Comparison of ENCODE assay signal across 8 cellular contexts in genomic region chr21:45885930-45886601, GRCh38.
A peak's percentile ranks its signal among the peaks of the same experiment; 100 is the strongest.
DNase-seq lines count a peak whose midpoint lies in the region; ATAC-seq and TF ChIP-seq lines count a peak whose summit lies in the region.
"Not testable (repeated sequence)": the region's sequence is repeated elsewhere in the genome, so short reads cannot be mapped to it uniquely, and the experiment has no call there.

No MANE protein-coding gene starts in this region.

- H3K27me3 ChIP-seq in CD4-positive, alpha-beta T cell (ENCODE audit: control insufficient read depth, insufficient read depth, low read length); MG63; naive thymus-derived CD4-positive, alpha-beta T cell (ENCODE audit: control insufficient read depth in 2 of 2, insufficient read depth in 2 of 2, low read length in 2 of 2): not testable (repeated sequence)
- peaks cover 23% of the 10 kb centered on the region for H3K27me3 ChIP-seq in gastroesophageal sphincter

- intact Hi-C loops in CD4-positive, alpha-beta T cell (cut with DNase I, micrococcal nuclease) = loop anchor here in 1 of 2 experiments (5.0 kb wide), 1 partner anchor 96 kb away; the partner anchor contains the start of gene COL6A1
- intact Hi-C loops in naive thymus-derived CD4-positive, alpha-beta T cell (cut with micrococcal nuclease) = loop anchor here in 1 of 2 donors (1.0 kb wide), 1 partner anchor 34 kb away; no protein-coding TSS in a partner anchor

- not testable (repeated sequence) for TF ChIP-seq CTCF in CD4-positive, alpha-beta T cell (IDR thresholded peaks at IDR 0.05); gastroesophageal sphincter (IDR thresholded peaks at IDR 0.05)

- H3K27ac Mint-ChIP-seq in CD4-positive, alpha-beta T cell = peak overlapping the region; percentile 81
- peak overlapping the region; percentile 88 for H3K27ac Mint-ChIP-seq in T-helper 1 cell treated with Interleukin-12 subunit alpha and Interleukin-12 subunit beta and Interleukin-4 antibody, amounts not matched to agents 30 μg/mL and 1 μg/mL, for 36 hours
- H3K27ac Mint-ChIP-seq in activated CD4-positive, alpha-beta memory T cell treated with anti-CD3 and anti-CD28 coated beads, Interleukin-2, amount 10 ng/mL, durations not matched to agents 7 days and 5 days = peak overlapping the region; percentile 73
- peak overlapping the region; percentile 83 to 95 (median 90) for H3K27ac Mint-ChIP-seq in naive thymus-derived CD4-positive, alpha-beta T cell

- ATAC-seq in CD4-positive, alpha-beta T cell (ENCODE audit: poor library complexity) = peak; percentile 11
- ATAC-seq in gastroesophageal sphincter = not testable (repeated sequence)
- peak; percentile 45 for ATAC-seq in naive thymus-derived CD4-positive, alpha-beta T cell

- H3K4me1 ChIP-seq in gastroesophageal sphincter = peaks cover 0 to 23% (median 0%) of the 10 kb centered on the region in 3 donors
- H3K4me1 ChIP-seq in naive thymus-derived CD4-positive, alpha-beta T cell (ENCODE audit: control insufficient read depth in 2 of 2, insufficient read depth in 2 of 2, low read length in 2 of 2) = peaks cover 40 to 63% of the 10 kb centered on the region in 2 donors

- H3K27ac ChIP-seq in CD4-positive, alpha-beta T cell (ENCODE audit: low read depth, low read length) = peak overlapping the region; percentile 34
- peak overlapping the region in 3 of 4 donors; percentile 43 to 57 (median 43) for H3K27ac ChIP-seq in gastroesophageal sphincter
- H3K27ac ChIP-seq in naive thymus-derived CD4-positive, alpha-beta T cell (ENCODE audit: low read depth, low read length) = peak overlapping the region; percentile 19

- not testable (repeated sequence) for H3K4me3 ChIP-seq in MG63; gastroesophageal sphincter; naive thymus-derived CD4-positive, alpha-beta T cell (ENCODE audit: low read length)

- not testable (repeated sequence) for TF ChIP-seq POLR2A in gastroesophageal sphincter (IDR thresholded peaks at IDR 0.05)

- TF ChIP-seq EP300 in gastroesophageal sphincter (IDR thresholded peaks at IDR 0.05) = not testable (repeated sequence)

- not testable (repeated sequence) for H3K27me3 Mint-ChIP-seq in CD4-positive, alpha-beta T cell
- H3K27me3 Mint-ChIP-seq in T-helper 1 cell treated with Interleukin-12 subunit alpha and Interleukin-12 subunit beta and Interleukin-4 antibody, amounts not matched to agents 30 μg/mL and 1 μg/mL, for 36 hours (ENCODE audit: low read depth) = peaks cover 25% of the 10 kb centered on the region
- H3K27me3 Mint-ChIP-seq in activated CD4-positive, alpha-beta memory T cell treated with anti-CD3 and anti-CD28 coated beads, Interleukin-2, amount 10 ng/mL, durations not matched to agents 7 days and 5 days = peaks cover 47% of the 10 kb centered on the region
- peaks cover 0 to 14% (median 0%) of the 10 kb centered on the region in 5 donors for H3K27me3 Mint-ChIP-seq in naive thymus-derived CD4-positive, alpha-beta T cell

- POLR2A ChIA-PET in CD4-positive, alpha-beta T cell (lab: Charles Lee) = interaction anchor here (0.7 to 1.8 kb wide), 2 partner anchors 37 to 268 kb away, joined by 3 to 5 read pairs; no protein-coding TSS in a partner anchor
- POLR2A ChIA-PET in activated CD4-positive, alpha-beta memory T cell treated with anti-CD3 and anti-CD28 coated beads, Interleukin-2, amount 10 ng/mL, durations not matched to agents 7 days and 5 days (lab: Charles Lee) = interaction anchor here (0.6 to 1.3 kb wide), 3 partner anchors 67 to 107 kb away, joined by 3 to 4 read pairs (median 3); no protein-coding TSS in a partner anchor
- POLR2A ChIA-PET in naive thymus-derived CD4-positive, alpha-beta T cell (lab: Charles Lee) = interaction anchor here (0.6 kb wide), 1 partner anchor 26 kb away, joined by 3 read pairs; no protein-coding TSS in a partner anchor

- peaks cover 96% of the 10 kb centered on the region for H3K4me1 Mint-ChIP-seq in CD4-positive, alpha-beta T cell (ENCODE audit: low read depth)
- peaks cover 36% of the 10 kb centered on the region for H3K4me1 Mint-ChIP-seq in T-helper 1 cell treated with Interleukin-12 subunit alpha and Interleukin-12 subunit beta and Interleukin-4 antibody, amounts not matched to agents 30 μg/mL and 1 μg/mL, for 36 hours (ENCODE audit: low read depth)
- H3K4me1 Mint-ChIP-seq in activated CD4-positive, alpha-beta memory T cell treated with anti-CD3 and anti-CD28 coated beads, Interleukin-2, amount 10 ng/mL, durations not matched to agents 7 days and 5 days = peaks cover 56% of the 10 kb centered on the region
- H3K4me1 Mint-ChIP-seq in naive thymus-derived CD4-positive, alpha-beta T cell = peaks cover 42 to 97% (median 91%) of the 10 kb centered on the region in 7 donors

- H3K4me3 Mint-ChIP-seq in CD4-positive, alpha-beta T cell = peak overlapping the region; percentile 56
- H3K4me3 Mint-ChIP-seq in T-helper 1 cell treated with Interleukin-12 subunit alpha and Interleukin-12 subunit beta and Interleukin-4 antibody, amounts not matched to agents 30 μg/mL and 1 μg/mL, for 36 hours = peak overlapping the region; percentile 52
- peak overlapping the region; percentile 45 for H3K4me3 Mint-ChIP-seq in activated CD4-positive, alpha-beta memory T cell treated with anti-CD3 and anti-CD28 coated beads, Interleukin-2, amount 10 ng/mL, durations not matched to agents 7 days and 5 days
- peak overlapping the region; percentile 24 to 81 (median 52) for H3K4me3 Mint-ChIP-seq in naive thymus-derived CD4-positive, alpha-beta T cell

- H3K9me3 Mint-ChIP-seq in CD4-positive, alpha-beta T cell; T-helper 1 cell treated with Interleukin-12 subunit alpha and Interleukin-12 subunit beta and Interleukin-4 antibody, amounts not matched to agents 30 μg/mL and 1 μg/mL, for 36 hours; activated CD4-positive, alpha-beta memory T cell treated with anti-CD3 and anti-CD28 coated beads, Interleukin-2, amount 10 ng/mL, durations not matched to agents 7 days and 5 days: not testable (repeated sequence)
- peaks cover 3 to 22% (median 7%) of the 10 kb centered on the region in 11 donors for H3K9me3 Mint-ChIP-seq in naive thymus-derived CD4-positive, alpha-beta T cell

- 78 to 93% methylated on average over 3 to 8 of the region's 21 CpGs for WGBS in gastroesophageal sphincter (ENCODE audit: low coverage in 1 of 2), 2 donors

- peak in 9 of 10 experiments; percentile 23 to 53 (median 35) for DNase-seq in CD4-positive, alpha-beta T cell
- peak; percentile 29 for DNase-seq in MG63
- DNase-seq in activated CD4-positive, alpha-beta memory T cell treated with anti-CD3 and anti-CD28 coated beads, Interleukin-2, amount 10 ng/mL, durations not matched to agents 7 days and 5 days = peak; percentile 81
- DNase-seq in activated naive CD4-positive, alpha-beta T cell treated with Interleukin-2 at 50 U/mL for 16 hours = peak; percentile 44
- peak in 7 of 9 donors; percentile 29 to 78 (median 69) for DNase-seq in naive thymus-derived CD4-positive, alpha-beta T cell
- DNase-seq in stimulated activated naive CD4-positive, alpha-beta T cell treated with Interleukin-2 at 50 U/mL for 16 hours (lab: John Stamatoyannopoulos, UW) = peak; percentile 54

- H3K36me3 ChIP-seq in MG63; gastroesophageal sphincter; naive thymus-derived CD4-positive, alpha-beta T cell (ENCODE audit: control insufficient read depth in 2 of 3, insufficient read depth in 3 of 3, low read length in 3 of 3): not testable (repeated sequence)

- not testable (repeated sequence) for H3K9me3 ChIP-seq in CD4-positive, alpha-beta T cell (ENCODE audit: control insufficient read depth, low read length); MG63; gastroesophageal sphincter; naive thymus-derived CD4-positive, alpha-beta T cell (ENCODE audit: control insufficient read depth in 2 of 3, low read length in 3 of 3)

- not testable (repeated sequence) for H3K36me3 Mint-ChIP-seq in CD4-positive, alpha-beta T cell (ENCODE audit: low read depth); T-helper 1 cell treated with Interleukin-12 subunit alpha and Interleukin-12 subunit beta and Interleukin-4 antibody, amounts not matched to agents 30 μg/mL and 1 μg/mL, for 36 hours (ENCODE audit: low read depth); activated CD4-positive, alpha-beta memory T cell treated with anti-CD3 and anti-CD28 coated beads, Interleukin-2, amount 10 ng/mL, durations not matched to agents 7 days and 5 days (ENCODE audit: low read depth)
- H3K36me3 Mint-ChIP-seq in naive thymus-derived CD4-positive, alpha-beta T cell = peaks cover 0 to 11% (median 4%) of the 10 kb centered on the region in 5 donors

- CTCF ChIA-PET in CD4-positive, alpha-beta T cell (lab: Charles Lee); activated CD4-positive, alpha-beta memory T cell treated with anti-CD3 and anti-CD28 coated beads, Interleukin-2, amount 10 ng/mL, durations not matched to agents 7 days and 5 days (lab: Charles Lee): not testable (repeated sequence)
- CTCF ChIA-PET in naive thymus-derived CD4-positive, alpha-beta T cell (lab: Charles Lee) = interaction anchor here (1.3 to 4.7 kb wide), 2 partner anchors 37 to 87 kb away, joined by 3 to 18 read pairs; no protein-coding TSS in a partner anchor

Comparison
In these comparisons a context has a peak if more than half of its experiments do, and no peak if none do; other contexts are left out.
1. DNase-seq: peak in every context shown above with its lines; median percentile 81 in activated CD4-positive, alpha-beta memory T cell treated with anti-CD3 and anti-CD28 coated beads, Interleukin-2, amount 10 ng/mL, durations not matched to agents 7 days and 5 days; 69 in naive thymus-derived CD4-positive, alpha-beta T cell; 54 in stimulated activated naive CD4-positive, alpha-beta T cell treated with Interleukin-2 at 50 U/mL for 16 hours; 44 in activated naive CD4-positive, alpha-beta T cell treated with Interleukin-2 at 50 U/mL for 16 hours; 35 in CD4-positive, alpha-beta T cell; 29 in MG63.